In genomic region chr2:95578529-95578928, GRCh38 we compare ENCODE assay signal across 1 cellular context.
TF ChIP-seq lines count a peak whose summit lies in the region.

No MANE protein-coding gene starts in this region.

TF ChIP-seq in GM23338, 12 proteins besides CTCF, POLR2A, EP300 and RAD21 (continued from another document):
- TF ChIP-seq ZNF462 (CRISPR knock-in tag; IDR thresholded peaks at IDR 0.05) (no peak), NANOG (IDR thresholded peaks at IDR 0.05; ENCODE audit: borderline replicate concordance) (no peak), POLR2AphosphoS5 (IDR thresholded peaks at IDR 0.05; ENCODE audit: low read depth) (no peak), STAT1 (IDR thresholded peaks at IDR 0.05; ENCODE audit: unreplicated experiment) (no peak), REST (IDR thresholded peaks at IDR 0.05; ENCODE audit: unreplicated experiment) (no peak), JUNB (IDR thresholded peaks at IDR 0.05; ENCODE audit: unreplicated experiment) (no peak), EZH2 (IDR thresholded peaks at IDR 0.05; ENCODE audit: low read depth, unreplicated experiment) (no peak)
